1 cellular context compared by ENCODE assay signal in the genomic region with DNA sequence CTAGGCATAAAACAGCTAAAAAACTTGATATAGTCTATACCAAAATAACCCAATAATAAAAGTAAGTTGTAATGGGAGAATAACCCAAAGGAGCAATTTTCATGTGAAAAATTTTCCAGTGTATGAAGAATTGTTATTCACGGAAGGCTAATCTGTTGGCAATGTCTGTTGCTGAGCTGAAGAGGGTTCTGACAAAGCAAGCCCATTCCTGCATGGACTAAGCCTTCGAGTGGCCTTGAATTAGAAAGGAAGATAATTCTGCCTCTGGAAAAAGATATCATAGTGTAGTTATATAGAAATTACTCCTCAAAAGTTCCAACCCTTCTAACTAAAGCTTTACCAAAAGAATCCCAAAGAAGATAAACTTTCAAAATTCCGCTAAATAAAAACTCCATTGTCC.
TF ChIP-seq lines count a peak whose summit lies in the region.

No MANE protein-coding gene starts in this region.

TF ChIP-seq in HCT116, 20 proteins besides CTCF, POLR2A, EP300 and RAD21:
- TF ChIP-seq EGR1 (IDR thresholded peaks at IDR 0.05; ENCODE audit: low read depth) (no peak), CEBPB (IDR thresholded peaks at IDR 0.05; ENCODE audit: low read depth) (no peak), ZNF274 (IDR thresholded peaks at IDR 0.05; ENCODE audit: low read depth, low read length) (no peak), JUND (IDR thresholded peaks at IDR 0.05) (no peak), FOSL1 (IDR thresholded peaks at IDR 0.05; ENCODE audit: low read depth) (no peak), SIN3A (IDR thresholded peaks at IDR 0.05; ENCODE audit: low read depth) (no peak), YY1 (IDR thresholded peaks at IDR 0.05; ENCODE audit: extremely low read depth, insufficient replicate concordance, low read depth, low read length) (no peak), TCF7L2 (IDR thresholded peaks at IDR 0.05; ENCODE audit: borderline replicate concordance, extremely low read depth, insufficient read depth, insufficient read length) (no peak), EZH2phosphoT487 (IDR thresholded peaks at IDR 0.05; ENCODE audit: borderline replicate concordance) (no peak), ELF1 (IDR thresholded peaks at IDR 0.05; ENCODE audit: borderline replicate concordance, low read depth) (no peak), POLR2AphosphoS5 (IDR thresholded peaks at IDR 0.05; ENCODE audit: low read depth, low read length) (no peak), SP1 (IDR thresholded peaks at IDR 0.05; ENCODE audit: low read depth) (no peak), EZH2 (IDR thresholded peaks at IDR 0.05) (no peak), CBX3 (IDR thresholded peaks at IDR 0.05; ENCODE audit: low read depth) (no peak)
- TF ChIP-seq, protein P1, sequence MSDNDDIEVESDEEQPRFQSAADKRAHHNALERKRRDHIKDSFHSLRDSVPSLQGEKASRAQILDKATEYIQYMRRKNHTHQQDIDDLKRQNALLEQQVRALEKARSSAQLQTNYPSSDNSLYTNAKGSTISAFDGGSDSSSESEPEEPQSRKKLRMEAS (IDR thresholded peaks at IDR 0.05): no peak
- TF ChIP-seq, protein P2, sequence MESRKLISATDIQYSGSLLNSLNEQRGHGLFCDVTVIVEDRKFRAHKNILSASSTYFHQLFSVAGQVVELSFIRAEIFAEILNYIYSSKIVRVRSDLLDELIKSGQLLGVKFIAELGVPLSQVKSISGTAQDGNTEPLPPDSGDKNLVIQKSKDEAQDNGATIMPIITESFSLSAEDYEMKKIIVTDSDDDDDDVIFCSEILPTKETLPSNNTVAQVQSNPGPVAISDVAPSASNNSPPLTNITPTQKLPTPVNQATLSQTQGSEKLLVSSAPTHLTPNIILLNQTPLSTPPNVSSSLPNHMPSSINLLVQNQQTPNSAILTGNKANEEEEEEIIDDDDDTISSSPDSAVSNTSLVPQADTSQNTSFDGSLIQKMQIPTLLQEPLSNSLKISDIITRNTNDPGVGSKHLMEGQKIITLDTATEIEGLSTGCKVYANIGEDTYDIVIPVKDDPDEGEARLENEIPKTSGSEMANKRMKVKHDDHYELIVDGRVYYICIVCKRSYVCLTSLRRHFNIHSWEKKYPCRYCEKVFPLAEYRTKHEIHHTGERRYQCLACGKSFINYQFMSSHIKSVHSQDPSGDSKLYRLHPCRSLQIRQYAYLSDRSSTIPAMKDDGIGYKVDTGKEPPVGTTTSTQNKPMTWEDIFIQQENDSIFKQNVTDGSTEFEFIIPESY (IDR thresholded peaks at IDR 0.05; ENCODE audit: extremely low read depth, insufficient replicate concordance, low read length): no peak
- TF ChIP-seq, protein P3, sequence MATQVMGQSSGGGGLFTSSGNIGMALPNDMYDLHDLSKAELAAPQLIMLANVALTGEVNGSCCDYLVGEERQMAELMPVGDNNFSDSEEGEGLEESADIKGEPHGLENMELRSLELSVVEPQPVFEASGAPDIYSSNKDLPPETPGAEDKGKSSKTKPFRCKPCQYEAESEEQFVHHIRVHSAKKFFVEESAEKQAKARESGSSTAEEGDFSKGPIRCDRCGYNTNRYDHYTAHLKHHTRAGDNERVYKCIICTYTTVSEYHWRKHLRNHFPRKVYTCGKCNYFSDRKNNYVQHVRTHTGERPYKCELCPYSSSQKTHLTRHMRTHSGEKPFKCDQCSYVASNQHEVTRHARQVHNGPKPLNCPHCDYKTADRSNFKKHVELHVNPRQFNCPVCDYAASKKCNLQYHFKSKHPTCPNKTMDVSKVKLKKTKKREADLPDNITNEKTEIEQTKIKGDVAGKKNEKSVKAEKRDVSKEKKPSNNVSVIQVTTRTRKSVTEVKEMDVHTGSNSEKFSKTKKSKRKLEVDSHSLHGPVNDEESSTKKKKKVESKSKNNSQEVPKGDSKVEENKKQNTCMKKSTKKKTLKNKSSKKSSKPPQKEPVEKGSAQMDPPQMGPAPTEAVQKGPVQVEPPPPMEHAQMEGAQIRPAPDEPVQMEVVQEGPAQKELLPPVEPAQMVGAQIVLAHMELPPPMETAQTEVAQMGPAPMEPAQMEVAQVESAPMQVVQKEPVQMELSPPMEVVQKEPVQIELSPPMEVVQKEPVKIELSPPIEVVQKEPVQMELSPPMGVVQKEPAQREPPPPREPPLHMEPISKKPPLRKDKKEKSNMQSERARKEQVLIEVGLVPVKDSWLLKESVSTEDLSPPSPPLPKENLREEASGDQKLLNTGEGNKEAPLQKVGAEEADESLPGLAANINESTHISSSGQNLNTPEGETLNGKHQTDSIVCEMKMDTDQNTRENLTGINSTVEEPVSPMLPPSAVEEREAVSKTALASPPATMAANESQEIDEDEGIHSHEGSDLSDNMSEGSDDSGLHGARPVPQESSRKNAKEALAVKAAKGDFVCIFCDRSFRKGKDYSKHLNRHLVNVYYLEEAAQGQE (IDR thresholded peaks at IDR 0.05; ENCODE audit: low read depth): no peak
- TF ChIP-seq, protein P4, sequence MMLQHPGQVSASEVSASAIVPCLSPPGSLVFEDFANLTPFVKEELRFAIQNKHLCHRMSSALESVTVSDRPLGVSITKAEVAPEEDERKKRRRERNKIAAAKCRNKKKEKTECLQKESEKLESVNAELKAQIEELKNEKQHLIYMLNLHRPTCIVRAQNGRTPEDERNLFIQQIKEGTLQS (IDR thresholded peaks at IDR 0.05): no peak
